Comparison of ENCODE assay signal across 1 cellular context in genomic region chr2:55399815-55400214, GRCh38.
A peak's percentile ranks its signal among the peaks of the same experiment; 100 is the strongest.
TF ChIP-seq lines count a peak whose summit lies in the region.

No MANE protein-coding gene starts in this region.

TF ChIP-seq in SK-N-SH, 30 proteins besides CTCF, POLR2A, EP300 and RAD21:
- TF ChIP-seq RFX5 (IDR thresholded peaks at IDR 0.05; ENCODE audit: low read length) (no peak), FOSL2 (IDR thresholded peaks at IDR 0.05; ENCODE audit: borderline replicate concordance, low read depth) (peak; percentile 22; the same call in 1 of the 2 replicates)
